14 cellular contexts compared by ENCODE assay signal in genomic region chr2:48272199-48272598, GRCh38. TPM values are rescaled to one million over a fixed set of nuclear protein-coding genes. Genes with fewer than 3 reads are reported as not detected.
DNase-seq lines count a peak whose midpoint lies in the region; ATAC-seq and TF ChIP-seq lines count a peak whose summit lies in the region.
"Had no signal": no experiment of that assay in that cellular context is flagged by ENCODE, and none has a peak within 500 bp of the region (broad histone marks: within the 10 kb centered on the region; RNA-seq: fewer than 3 reads in every experiment).

No MANE protein-coding gene starts in this region.

- peaks cover 0 to 7% (median 4%) of the 10 kb centered on the region in 6 donors for H3K9me3 Mint-ChIP-seq in immature natural killer cell
- peaks cover 6% of the 10 kb centered on the region for H3K9me3 Mint-ChIP-seq in activated T-cell treated with anti-CD3 and anti-CD28 coated beads, Interleukin-2, amount 50 U/mL, for 24 hours
- peaks cover 6 to 15% (median 11%) of the 10 kb centered on the region in 7 donors for H3K9me3 Mint-ChIP-seq in CD14-positive monocyte

- peak; percentile 69 for ATAC-seq in GM18502 (IDR thresholded peaks at IDR 0.05; ENCODE audit: poor library complexity, unreplicated experiment)
- peak; percentile 75 for ATAC-seq in GM19351 (IDR thresholded peaks at IDR 0.05; ENCODE audit: unreplicated experiment)
- ATAC-seq in HG02678 (IDR thresholded peaks at IDR 0.05; ENCODE audit: unreplicated experiment) = peak; percentile 59
- peak; percentile 64 for ATAC-seq in HG03378 (IDR thresholded peaks at IDR 0.05; ENCODE audit: unreplicated experiment)
- ATAC-seq: left lobe of liver had no signal

- peaks cover 0 to 7% (median 7%) of the 10 kb centered on the region in 3 donors for H3K36me3 Mint-ChIP-seq in immature natural killer cell
- peaks cover 3% of the 10 kb centered on the region for H3K36me3 Mint-ChIP-seq in activated T-cell treated with anti-CD3 and anti-CD28 coated beads, Interleukin-2, amount 50 U/mL, for 24 hours (ENCODE audit: low read depth)
- H3K36me3 Mint-ChIP-seq in CD14-positive monocyte = peaks cover 10 to 15% of the 10 kb centered on the region in 2 donors

- peaks cover 0 to 1% (median 0%) of the 10 kb centered on the region in 3 donors for H3K27me3 Mint-ChIP-seq in immature natural killer cell (ENCODE audit: low read depth in 3 of 3)
- H3K27me3 Mint-ChIP-seq in activated T-cell treated with anti-CD3 and anti-CD28 coated beads, Interleukin-2, amount 50 U/mL, for 24 hours = no peaks in the 10 kb centered on the region
- H3K27me3 Mint-ChIP-seq in CD14-positive monocyte (ENCODE audit: low read depth in 3 of 3) = peaks cover 0 to 3% (median 1%) of the 10 kb centered on the region in 3 donors

- no peak for TF ChIP-seq CTCF in CD14-positive monocyte (IDR thresholded peaks at IDR 0.05)

- peaks cover 3 to 23% of the 10 kb centered on the region in 2 donors for H3K4me1 Mint-ChIP-seq in immature natural killer cell
- H3K4me1 Mint-ChIP-seq in activated T-cell treated with anti-CD3 and anti-CD28 coated beads, Interleukin-2, amount 50 U/mL, for 24 hours (ENCODE audit: low read depth) = peaks cover 13% of the 10 kb centered on the region
- peaks cover 17% of the 10 kb centered on the region for H3K4me1 Mint-ChIP-seq in CD14-positive monocyte

- DNase-seq in dedifferentiated amniotic fluid mesenchymal stem cell (ENCODE audit: extremely low spot score) (no peak), immature natural killer cell (no peak), CD14-positive monocyte (ENCODE audit: low spot score) (no peak)
- no peak for DNase-seq in activated T-cell treated with anti-CD3 and anti-CD28 coated beads, Interleukin-2, amount 50 U/mL, for 24 hours
- DNase-seq: activated CD4-positive, CD25-positive, alpha-beta regulatory T cell; foreskin fibroblast; H7; NCI-H1694 had no signal

- intact Hi-C loops in CD14-positive monocyte (cut with micrococcal nuclease) = no loop called here

- H3K4me3 Mint-ChIP-seq in immature natural killer cell = no peak overlapping the region
- no peak overlapping the region for H3K4me3 Mint-ChIP-seq in activated T-cell treated with anti-CD3 and anti-CD28 coated beads, Interleukin-2, amount 50 U/mL, for 24 hours
- H3K4me3 Mint-ChIP-seq in CD14-positive monocyte = no peak overlapping the region
- H3K4me3 Mint-ChIP-seq: T-helper 2 cell treated with Interferon-gamma antibody and Interleukin-4, amounts not matched to agents 5 μg/mL and 100 μg/mL, for 36 hours had no signal

- H3K27ac Mint-ChIP-seq in immature natural killer cell (no peak overlapping the region), CD14-positive monocyte (no peak overlapping the region)
- no peak overlapping the region for H3K27ac Mint-ChIP-seq in activated T-cell treated with anti-CD3 and anti-CD28 coated beads, Interleukin-2, amount 50 U/mL, for 24 hours
- H3K27ac Mint-ChIP-seq: T-helper 2 cell treated with Interferon-gamma antibody and Interleukin-4, amounts not matched to agents 5 μg/mL and 100 μg/mL, for 36 hours had no signal

RNA-seq across cellular contexts. Expression of gene FOXN2, which starts 42.3 kb away (rescaled TPM):
- polyA plus RNA-seq in immature natural killer cell (10 to 100 TPM; 20.6 to 50.8 (median 42.2) TPM), CD14-positive monocyte (10 to 100 TPM; 48.6 to 57.7 TPM)
